10 cellular contexts compared by ENCODE assay signal in the genomic region with DNA sequence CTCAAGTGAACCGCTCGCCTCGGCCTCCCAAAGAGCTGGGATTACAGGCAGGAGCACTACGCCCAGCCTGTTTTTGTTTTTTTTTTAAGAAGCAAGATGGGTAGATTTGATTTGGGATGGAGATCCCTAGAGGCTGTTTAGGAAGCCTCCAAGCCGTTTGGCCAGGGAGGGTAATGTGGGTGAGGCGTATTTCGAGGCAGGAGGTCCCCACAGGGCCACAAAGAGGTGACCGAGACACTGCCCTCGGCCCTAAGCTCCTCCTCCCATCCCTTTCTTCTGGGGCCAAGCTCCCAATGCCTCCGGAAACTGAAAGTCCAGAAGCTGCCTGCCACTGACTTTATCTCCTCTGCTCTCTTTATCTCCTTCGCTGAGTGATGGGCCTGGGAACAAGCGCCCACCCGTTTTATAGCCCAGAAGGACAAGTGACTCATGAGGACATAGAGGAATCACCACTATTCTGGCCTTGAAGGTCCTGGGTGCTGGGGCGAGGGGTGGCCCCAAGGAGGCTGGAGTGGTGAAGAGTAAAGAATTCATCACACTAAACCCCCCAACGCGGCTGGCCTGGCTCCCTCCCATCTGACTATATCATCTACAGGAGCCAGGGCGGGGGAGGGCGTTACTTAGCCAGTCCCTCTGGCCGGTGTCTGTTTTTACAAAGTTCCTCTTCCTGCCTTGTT. TPM values are rescaled to one million over a fixed set of nuclear protein-coding genes. Genes with fewer than 3 reads are reported as not detected.
DNase-seq lines count a peak whose midpoint lies in the region; ATAC-seq, FAIRE-seq and TF ChIP-seq lines count a peak whose summit lies in the region.
"Had no signal": no experiment of that assay in that cellular context is flagged by ENCODE, and none has a peak within 500 bp of the region (broad histone marks: within the 10 kb centered on the region; RNA-seq: fewer than 3 reads in every experiment).

No MANE protein-coding gene starts in this region.

- BruUV-seq in K562 (replicated peaks; lab: Mats Ljungman, UMichigan) (no TSS peak), Calu3 (replicated peaks; lab: Mats Ljungman, UMichigan) (no TSS peak)

- no peak for DNase-seq in activated CD8-positive, alpha-beta T cell treated with anti-CD3 and anti-CD28 coated beads, Interleukin-2, amount 10 ng/mL, durations not matched to agents 7 days and 5 days
- no peak for DNase-seq in activated CD8-positive, alpha-beta T cell treated with anti-CD3 and anti-CD28 coated beads for 36 hours
- DNase-seq in K562 (ENCODE audit: extremely low read depth in 1 of 4, low spot score in 3 of 4) (peak; percentile 53 to 94 (median 72)), tibial nerve (ENCODE audit: low spot score in 2 of 2) (no peak), GM20000 (ENCODE audit: low spot score) (no peak), Calu3 (no peak)
- no peak for DNase-seq in stimulated activated CD4-positive, alpha-beta T cell treated with anti-CD3 and anti-CD28 coated beads, Interleukin-4, amount 100 ng/mL, for 4 hours
- DNase-seq: AML-193 had no signal

- no peaks in the 10 kb centered on the region for H3K36me3 ChIP-seq in K562 (ENCODE audit: control insufficient read depth, insufficient read depth, low read length)
- no peaks in the 10 kb centered on the region for H3K36me3 ChIP-seq in mesodermal cell (ENCODE audit: control insufficient read depth, insufficient read depth, low read length)
- H3K36me3 ChIP-seq in tibial nerve = no peaks in the 10 kb centered on the region

- TF ChIP-seq RAD21 in K562 (CRISPR knock-in tag; conservative IDR thresholded peaks at IDR 0.05 in 1 of 2, IDR thresholded peaks at IDR 0.05 in 1 of 2) = no peak; a peak in 2 of 4 replicates

- H3K36me3 Mint-ChIP-seq in activated CD8-positive, alpha-beta T cell treated with anti-CD3 and anti-CD28 coated beads, Interleukin-2, amount 10 ng/mL, durations not matched to agents 7 days and 5 days (ENCODE audit: low read depth) = peaks cover 19% of the 10 kb centered on the region
- H3K36me3 Mint-ChIP-seq in activated CD8-positive, alpha-beta T cell treated with anti-CD3 and anti-CD28 coated beads for 36 hours (ENCODE audit: low read depth) = peaks cover 14% of the 10 kb centered on the region
- peaks cover 16% of the 10 kb centered on the region for H3K36me3 Mint-ChIP-seq in Calu3 (ENCODE audit: insufficient read depth, unreplicated experiment)

- peaks cover 73% of the 10 kb centered on the region for H3K79me2 ChIP-seq in K562 (ENCODE audit: control insufficient read depth, insufficient read depth, low read length)

- H3K4me1 Mint-ChIP-seq in activated CD8-positive, alpha-beta T cell treated with anti-CD3 and anti-CD28 coated beads, Interleukin-2, amount 10 ng/mL, durations not matched to agents 7 days and 5 days (ENCODE audit: low read depth) = peaks cover 79% of the 10 kb centered on the region
- H3K4me1 Mint-ChIP-seq in activated CD8-positive, alpha-beta T cell treated with anti-CD3 and anti-CD28 coated beads for 36 hours (ENCODE audit: low read depth) = peaks cover 72% of the 10 kb centered on the region
- peaks cover 23% of the 10 kb centered on the region for H3K4me1 Mint-ChIP-seq in Calu3 (ENCODE audit: low read depth, unreplicated experiment)

- H3K27me3 Mint-ChIP-seq in activated CD8-positive, alpha-beta T cell treated with anti-CD3 and anti-CD28 coated beads, Interleukin-2, amount 10 ng/mL, durations not matched to agents 7 days and 5 days (ENCODE audit: low read depth) = no peaks in the 10 kb centered on the region
- H3K27me3 Mint-ChIP-seq in activated CD8-positive, alpha-beta T cell treated with anti-CD3 and anti-CD28 coated beads for 36 hours = no peaks in the 10 kb centered on the region
- H3K27me3 Mint-ChIP-seq in Calu3 (ENCODE audit: unreplicated experiment) = no peaks in the 10 kb centered on the region

- CTCF ChIA-PET in activated CD8-positive, alpha-beta T cell treated with anti-CD3 and anti-CD28 coated beads, Interleukin-2, amount 10 ng/mL, durations not matched to agents 7 days and 5 days (lab: Charles Lee) = interaction anchor here (1.0 to 2.2 kb wide), 3 partner anchors 8 to 24 kb away, joined by 3 to 24 read pairs (median 15); no protein-coding TSS in a partner anchor
- CTCF ChIA-PET in activated CD8-positive, alpha-beta T cell treated with anti-CD3 and anti-CD28 coated beads for 36 hours (lab: Charles Lee) = interaction anchor here (1.5 to 22.4 kb wide), 2 partner anchors 10 to 23 kb away, joined by 5 to 376 read pairs; no protein-coding TSS in a partner anchor
- CTCF ChIA-PET in K562 (lab: Yijun Ruan, JAX; ENCODE audit: low intra/inter-chr PET ratio) (no interaction called here), Calu3 (lab: Charles Lee) (no interaction called here)

- peak; percentile 95 for FAIRE-seq in K562 (lab: Jason Lieb, UNC)
- FAIRE-seq: colon had no signal

- H3K4me3 Mint-ChIP-seq in activated CD8-positive, alpha-beta T cell treated with anti-CD3 and anti-CD28 coated beads, Interleukin-2, amount 10 ng/mL, durations not matched to agents 7 days and 5 days = no peak overlapping the region
- no peak overlapping the region for H3K4me3 Mint-ChIP-seq in activated CD8-positive, alpha-beta T cell treated with anti-CD3 and anti-CD28 coated beads for 36 hours
- H3K4me3 Mint-ChIP-seq in Calu3 (ENCODE audit: low read depth, unreplicated experiment) = no peak overlapping the region

- peaks cover 59 to 89% of the 10 kb centered on the region in 2 experiments for H3K4me1 ChIP-seq in K562 (replicated peaks in 1 of 2; ENCODE audit: control insufficient read depth in 2 of 2, insufficient read depth in 2 of 2, low read length in 2 of 2)
- peaks cover 38% of the 10 kb centered on the region for H3K4me1 ChIP-seq in mesodermal cell (ENCODE audit: control insufficient read depth, insufficient read depth, low read length, poor library complexity, severe bottlenecking)
- H3K4me1 ChIP-seq in tibial nerve = peaks cover 0 to 83% (median 67%) of the 10 kb centered on the region in 4 donors

- peaks cover 11% of the 10 kb centered on the region for H4K20me1 ChIP-seq in K562 (replicated peaks; ENCODE audit: control insufficient read depth, insufficient read depth, low read length)

- POLR2A ChIA-PET in activated CD8-positive, alpha-beta T cell treated with anti-CD3 and anti-CD28 coated beads, Interleukin-2, amount 10 ng/mL, durations not matched to agents 7 days and 5 days (lab: Charles Lee) = interaction anchor here (4.1 kb wide), 1 partner anchor 21 kb away, joined by 14 read pairs; no protein-coding TSS in a partner anchor
- POLR2A ChIA-PET in activated CD8-positive, alpha-beta T cell treated with anti-CD3 and anti-CD28 coated beads for 36 hours (lab: Charles Lee) = interaction anchor here (0.5 to 1.0 kb wide), 4 partner anchors 8 to 197 kb away, joined by 3 to 4 read pairs (median 3); no protein-coding TSS in a partner anchor
- POLR2A ChIA-PET in K562 (lab: Yijun Ruan, JAX) = interaction anchor here (0.5 to 1.5 kb wide), 11 partner anchors 10 to 671 kb away, joined by 3 to 9 read pairs (median 4); no protein-coding TSS in a partner anchor

- no peaks in the 10 kb centered on the region for H3K9me3 Mint-ChIP-seq in activated CD8-positive, alpha-beta T cell treated with anti-CD3 and anti-CD28 coated beads, Interleukin-2, amount 10 ng/mL, durations not matched to agents 7 days and 5 days (ENCODE audit: insufficient read depth)
- H3K9me3 Mint-ChIP-seq in activated CD8-positive, alpha-beta T cell treated with anti-CD3 and anti-CD28 coated beads for 36 hours = no peaks in the 10 kb centered on the region
- no peaks in the 10 kb centered on the region for H3K9me3 Mint-ChIP-seq in Calu3 (ENCODE audit: low read depth, unreplicated experiment)

- in situ Hi-C loops in K562 (cut with MboI) = no loop called here

- WGBS in K562 (ENCODE audit: insufficient coverage, low coverage, missing lambda C conversion rate) = 1% methylated on average over 19 of the region's 19 CpGs
- 60 to 63% methylated on average over 16 of the region's 19 CpGs for whole genome bisulfite sequencing in mesodermal cell (ENCODE audit: insufficient coverage in 2 of 2), 2 experiments
- 35 to 41% methylated on average over 19 of the region's 19 CpGs for WGBS in tibial nerve, 2 donors

- intact Hi-C loops in activated CD8-positive, alpha-beta T cell treated with anti-CD3 and anti-CD28 coated beads for 36 hours (cut with micrococcal nuclease) = no loop called here
- intact Hi-C loops in K562 (cut with micrococcal nuclease) = loop anchor here (1.0 to 2.0 kb wide), 2 partner anchors 14 to 21 kb away; no protein-coding TSS in a partner anchor
- intact Hi-C loops in Calu3 (cut with micrococcal nuclease; ENCODE audit: unreplicated experiment) = no loop called here

- H3K9me1 ChIP-seq in K562 (ENCODE audit: control insufficient read depth, insufficient read depth, low read length) = no peaks in the 10 kb centered on the region

- H3K27me3 ChIP-seq in K562 (ENCODE audit: control insufficient read depth in 2 of 2, insufficient read depth in 2 of 2, low read length in 2 of 2) (no peaks in the 10 kb centered on the region), tibial nerve (no peaks in the 10 kb centered on the region)

- TF ChIP-seq EP300 in K562 (IDR thresholded peaks at IDR 0.05; ENCODE audit: low read length) (peak; percentile 84), tibial nerve (IDR thresholded peaks at IDR 0.05) (no peak)

- H3K27ac ChIP-seq in K562 (ENCODE audit: extremely low read depth, low read depth, low read length) = peak overlapping the region; percentile 90
- peak overlapping the region; percentile 72 for H3K27ac ChIP-seq in mesodermal cell (ENCODE audit: low read depth, low read length, severe bottlenecking)
- peak overlapping the region; percentile 72 to 94 (median 86) for H3K27ac ChIP-seq in tibial nerve

- H3K27ac Mint-ChIP-seq in activated CD8-positive, alpha-beta T cell treated with anti-CD3 and anti-CD28 coated beads, Interleukin-2, amount 10 ng/mL, durations not matched to agents 7 days and 5 days = peak overlapping the region; percentile 62
- H3K27ac Mint-ChIP-seq in activated CD8-positive, alpha-beta T cell treated with anti-CD3 and anti-CD28 coated beads for 36 hours = no peak overlapping the region
- no peak overlapping the region for H3K27ac Mint-ChIP-seq in Calu3 (ENCODE audit: unreplicated experiment)

- TF ChIP-seq CTCF in activated CD8-positive, alpha-beta T cell treated with anti-CD3 and anti-CD28 coated beads for 36 hours (IDR thresholded peaks at IDR 0.05) = no peak
- TF ChIP-seq CTCF in K562 (IDR thresholded peaks at IDR 0.05 in 2 of 3, conservative IDR thresholded peaks at IDR 0.05 in 1 of 3; ENCODE audit: insufficient read depth in 2 of 3, low read depth in 1 of 3, low read length in 3 of 3) (no peak), tibial nerve (IDR thresholded peaks at IDR 0.05) (no peak), GM20000 (IDR thresholded peaks at IDR 0.05; ENCODE audit: extremely low read depth, missing control alignments) (no peak), Calu3 (IDR thresholded peaks at IDR 0.05; ENCODE audit: unreplicated experiment) (no peak)

- H3K4me3 ChIP-seq in K562 = peak overlapping the region; percentile 14; the same call in 1 of the 2 replicates
- no peak overlapping the region for H3K4me3 ChIP-seq in mesodermal cell (ENCODE audit: extremely low read depth, insufficient read depth, low read length, poor library complexity, severe bottlenecking)
- no peak overlapping the region for H3K4me3 ChIP-seq in tibial nerve

- no peaks in the 10 kb centered on the region for H3K9me3 ChIP-seq in K562 (replicated peaks; ENCODE audit: control insufficient read depth, insufficient read depth, low read depth, low read length)
- no peaks in the 10 kb centered on the region for H3K9me3 ChIP-seq in mesodermal cell (ENCODE audit: control insufficient read depth, low read length)
- no peaks in the 10 kb centered on the region for H3K9me3 ChIP-seq in tibial nerve

- H3K9ac ChIP-seq in K562 (ENCODE audit: insufficient read depth in 1 of 2, low read depth in 2 of 2, low read length in 2 of 2) = peak overlapping the region; percentile 61 to 84

- H2AFZ ChIP-seq in K562 (ENCODE audit: low read depth, low read length) = peak overlapping the region; percentile 61

- peak overlapping the region; percentile 77 for H3K4me2 ChIP-seq in K562 (ENCODE audit: insufficient read depth, low read length)

- peak; percentile 49; the same call in 1 of the 2 replicates for TF ChIP-seq POLR2A in K562 (conservative IDR thresholded peaks at IDR 0.05)
- TF ChIP-seq POLR2A in tibial nerve (IDR thresholded peaks at IDR 0.05) = no peak

- ATAC-seq in activated CD8-positive, alpha-beta T cell treated with anti-CD3 and anti-CD28 coated beads, Interleukin-2, amount 10 ng/mL, durations not matched to agents 7 days and 5 days = no peak
- no peak for ATAC-seq in activated CD8-positive, alpha-beta T cell treated with anti-CD3 and anti-CD28 coated beads for 36 hours
- ATAC-seq in K562 = peak; percentile 76

RNA-seq across cellular contexts. Expression of a gene that starts 2.0 kb away (rescaled TPM):
- 100 to 1,000 TPM in 1 of 2 experiments, 10 to 100 TPM in 1; 85.7 to 102 TPM for total RNA-seq in activated CD8-positive, alpha-beta T cell treated with anti-CD3 and anti-CD28 coated beads, Interleukin-2, amount 10 ng/mL, durations not matched to agents 7 days and 5 days
- total RNA-seq in activated CD8-positive, alpha-beta T cell treated with anti-CD3 and anti-CD28 coated beads for 36 hours = 10 to 100 TPM; 80.5 to 88.2 TPM
- total RNA-seq in K562 (2011; cell fraction: chromatin; rRNA removed; ENCODE audit: low replicate concordance) = 62.0 and 176 TPM in 2 replicates
- total RNA-seq in K562 (2011; cell fraction: nucleolus; rRNA removed) = 78.8 and 97.7 TPM in 2 replicates
- total RNA-seq in K562 (2011; cell fraction: nucleoplasm; rRNA removed) = 55.4 and 58.4 TPM in 2 replicates
- total RNA-seq in K562 (2014; rRNA removed) = 27.1 and 36.2 TPM in 2 replicates
- total RNA-seq in K562 (2014; rRNA removed; fragmentation: Illumina TruSeq; extraction: Trizol) = 9.4 and 12.0 TPM in 2 replicates
- total RNA-seq in K562 (2015; rRNA removed; fragmentation: Illumina TruSeq; extraction: Trizol) = 25.8 and 25.9 TPM in 2 replicates
- 28.6 and 37.3 TPM in 2 replicates for total RNA-seq in K562 (2021)
- polyA plus RNA-seq in K562 (2011; rRNA removed) = 40.3 and 45.9 TPM in 2 replicates
- polyA plus RNA-seq in K562 (2011; cell fraction: cytosol; rRNA removed) = 34.7 and 62.2 TPM in 2 replicates
- polyA plus RNA-seq in K562 (2011; cell fraction: nucleus; rRNA removed) = 170 and 326 TPM in 2 replicates
- 26.3 and 47.2 TPM in 2 replicates for polyA plus RNA-seq in K562 (2012)
- polyA plus RNA-seq in K562 (2014; fragmentation: Illumina TruSeq; extraction: Trizol) = 28.7 and 34.9 TPM in 2 replicates
- polyA plus RNA-seq in K562 (2014; fragmentation: Nextera tagmentation; extraction: Ambion mirVana) = 1 to 10 TPM in 1 of 2 experiments, under 1 TPM in 1; 0.75 to 2.4 TPM
- 39.5 and 43.3 TPM in 2 replicates for polyA plus RNA-seq in K562 (2014; rRNA removed)
- 12.0 and 17.4 TPM in 2 replicates for polyA minus RNA-seq in K562 (2011; rRNA and poly(A)+ RNA removed)
- polyA minus RNA-seq in K562 (2011; cell fraction: cytosol; rRNA and poly(A)+ RNA removed) = 13.6 and 18.5 TPM in 2 replicates
- polyA minus RNA-seq in K562 (2011; cell fraction: nucleus; rRNA and poly(A)+ RNA removed) = 30.2 and 36.5 TPM in 2 replicates
- 66.2 TPM for polyA plus RNA-seq in mesodermal cell (2013, experiment 1 of 2)
- polyA plus RNA-seq in mesodermal cell (2013, experiment 2 of 2) = 57.5 TPM
- total RNA-seq in tibial nerve = 10 to 100 TPM; 34.5 to 60.0 (median 48.7) TPM
- total RNA-seq in Calu3 (2022) = 13.7 and 18.2 TPM in 2 replicates

RNA-seq across cellular contexts. Expression of a gene that starts 40.6 kb away (rescaled TPM):
- total RNA-seq in activated CD8-positive, alpha-beta T cell treated with anti-CD3 and anti-CD28 coated beads, Interleukin-2, amount 10 ng/mL, durations not matched to agents 7 days and 5 days = 1 to 10 TPM; 3.1 to 4.1 TPM
- total RNA-seq in activated CD8-positive, alpha-beta T cell treated with anti-CD3 and anti-CD28 coated beads for 36 hours = 1 to 10 TPM; 3.6 to 4.1 TPM
- 36.0 and 113 TPM in 2 replicates for total RNA-seq in K562 (2011; cell fraction: chromatin; rRNA removed; ENCODE audit: low replicate concordance)
- total RNA-seq in K562 (2011; cell fraction: nucleolus; rRNA removed) = 65.4 and 76.9 TPM in 2 replicates
- total RNA-seq in K562 (2011; cell fraction: nucleoplasm; rRNA removed) = 49.2 and 52.3 TPM in 2 replicates
- total RNA-seq in K562 (2014; rRNA removed) (20.7 and 23.6 TPM in 2 replicates), K562 (2014; rRNA removed; fragmentation: Illumina TruSeq; extraction: Trizol) (6.3 and 9.4 TPM in 2 replicates), K562 (2015; rRNA removed; fragmentation: Illumina TruSeq; extraction: Trizol) (13.7 and 15.3 TPM in 2 replicates), K562 (2021) (24.6 and 25.8 TPM in 2 replicates), tibial nerve (10 to 100 TPM; 15.3 to 63.3 (median 36.8) TPM), Calu3 (2022) (not detected in 2 replicates)
- polyA plus RNA-seq in K562 (2011; rRNA removed) (10.1 and 20.2 TPM in 2 replicates), K562 (2014; fragmentation: Illumina TruSeq; extraction: Trizol) (17.8 and 18.8 TPM in 2 replicates), K562 (2014; fragmentation: Nextera tagmentation; extraction: Ambion mirVana) (1 to 10 TPM in 1 of 2 experiments, under 1 TPM in 1; 0.55 to 1.6 TPM), K562 (2014; rRNA removed) (16.1 and 20.6 TPM in 2 replicates)
- polyA plus RNA-seq in K562 (2011; cell fraction: cytosol; rRNA removed) = 19.0 and 25.7 TPM in 2 replicates
- 44.6 and 60.7 TPM in 2 replicates for polyA plus RNA-seq in K562 (2011; cell fraction: nucleus; rRNA removed)
- 11.5 and 21.9 TPM in 2 replicates for polyA plus RNA-seq in K562 (2012)
- 12.7 and 14.4 TPM in 2 replicates for polyA minus RNA-seq in K562 (2011; rRNA and poly(A)+ RNA removed)
- polyA minus RNA-seq in K562 (2011; cell fraction: cytosol; rRNA and poly(A)+ RNA removed) = 12.8 and 20.2 TPM in 2 replicates
- 24.2 and 31.3 TPM in 2 replicates for polyA minus RNA-seq in K562 (2011; cell fraction: nucleus; rRNA and poly(A)+ RNA removed)
- 16.3 TPM for polyA plus RNA-seq in mesodermal cell (2013, experiment 1 of 2)
- 10.2 TPM for polyA plus RNA-seq in mesodermal cell (2013, experiment 2 of 2)

Comparison
In these comparisons a context has a peak if more than half of its experiments do, and no peak if none do; other contexts are left out.
1. DNase-seq: peak in K562 (4 of 4); none in activated CD8-positive, alpha-beta T cell treated with anti-CD3 and anti-CD28 coated beads, Interleukin-2, amount 10 ng/mL, durations not matched to agents 7 days and 5 days (single experiment), activated CD8-positive, alpha-beta T cell treated with anti-CD3 and anti-CD28 coated beads for 36 hours (single experiment), tibial nerve (0 of 2), GM20000 (single experiment), stimulated activated CD4-positive, alpha-beta T cell treated with anti-CD3 and anti-CD28 coated beads, Interleukin-4, amount 100 ng/mL, for 4 hours (0 of 2) and Calu3 (single experiment).
2. CTCF ChIA-PET loops: an anchor here in activated CD8-positive, alpha-beta T cell treated with anti-CD3 and anti-CD28 coated beads, Interleukin-2, amount 10 ng/mL, durations not matched to agents 7 days and 5 days (1.0 to 2.2 kb wide) and activated CD8-positive, alpha-beta T cell treated with anti-CD3 and anti-CD28 coated beads for 36 hours (1.5 to 22.4 kb wide); none called in K562 and Calu3.
3. Peak in every context shown above with its lines, with median percentiles within 50 percentile points of each other: H3K27ac ChIP-seq.